Comparison of ENCODE assay signal across 12 cellular contexts in the genomic region with DNA sequence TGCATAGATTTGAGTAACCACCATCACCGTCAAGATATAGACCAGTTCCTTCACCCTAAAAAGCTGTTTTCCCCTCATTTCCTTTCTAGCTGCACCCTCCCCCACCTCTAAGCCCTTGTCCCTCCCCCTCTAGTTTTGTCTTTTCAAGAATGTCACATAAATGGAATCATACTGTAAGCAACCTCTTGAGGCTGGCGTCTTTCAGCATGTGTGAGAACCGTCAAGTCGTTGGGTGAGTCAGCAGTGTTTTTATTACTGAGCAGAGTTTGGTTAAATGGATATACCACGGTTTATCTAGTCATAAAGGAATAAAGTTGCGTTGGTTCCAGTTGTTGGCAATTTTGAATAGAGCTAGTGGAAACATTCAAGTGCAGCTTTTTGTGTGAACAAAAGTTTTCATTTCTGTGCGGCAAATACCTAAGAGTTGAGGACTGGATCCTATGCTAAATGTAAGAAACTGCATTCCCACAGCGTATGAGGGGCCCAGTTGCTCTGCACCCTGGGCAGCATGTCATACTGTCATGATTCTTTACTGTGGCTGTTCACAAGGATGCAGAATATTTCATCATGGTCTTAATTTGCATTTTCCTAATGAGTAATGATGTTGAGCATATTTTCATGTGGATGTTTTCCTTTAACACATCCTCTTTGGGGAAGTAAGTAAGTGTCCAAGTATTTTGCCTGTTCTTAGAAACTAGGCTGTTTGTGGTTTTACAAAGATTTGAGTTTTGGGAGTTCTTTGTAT.
DNase-seq lines count a peak whose midpoint lies in the region; ATAC-seq and TF ChIP-seq lines count a peak whose summit lies in the region.
"Had no signal": no experiment of that assay in that cellular context is flagged by ENCODE, and none has a peak within 500 bp of the region (broad histone marks: within the 10 kb centered on the region; RNA-seq: fewer than 3 reads in every experiment).

No MANE protein-coding gene starts in this region.

- no peaks in the 10 kb centered on the region for H3K9me3 Mint-ChIP-seq in activated CD8-positive, alpha-beta memory T cell treated with anti-CD3 and anti-CD28 coated beads, Interleukin-2, amount 10 ng/mL, durations not matched to agents 7 days and 5 days (ENCODE audit: low read depth)
- H3K9me3 Mint-ChIP-seq in stimulated activated naive CD8-positive, alpha-beta T cell treated with anti-CD3 and anti-CD28 coated beads, Interleukin-15, amount 100 ng/mL, for 72 hours = no peaks in the 10 kb centered on the region

- H3K9me3 ChIP-seq in effector memory CD4-positive, alpha-beta T cell (ENCODE audit: control insufficient read depth, low read length) = no peaks in the 10 kb centered on the region

- H3K27ac Mint-ChIP-seq in activated CD8-positive, alpha-beta memory T cell treated with anti-CD3 and anti-CD28 coated beads, Interleukin-2, amount 10 ng/mL, durations not matched to agents 7 days and 5 days = peak overlapping the region; percentile 93
- peak overlapping the region; percentile 49 to 83 for H3K27ac Mint-ChIP-seq in stimulated activated naive CD8-positive, alpha-beta T cell treated with anti-CD3 and anti-CD28 coated beads, Interleukin-15, amount 100 ng/mL, for 72 hours

- H3K4me3 ChIP-seq in astrocyte of the spinal cord (ENCODE audit: low read depth, low read length) = no peak overlapping the region
- no peak overlapping the region for H3K4me3 ChIP-seq in effector memory CD4-positive, alpha-beta T cell (ENCODE audit: insufficient read depth, low read depth, low read length, poor library complexity, severe bottlenecking)
- H3K4me3 ChIP-seq: SK-N-MC had no signal

- no peaks in the 10 kb centered on the region for H3K36me3 ChIP-seq in effector memory CD4-positive, alpha-beta T cell (ENCODE audit: control insufficient read depth, insufficient read depth, low read length)

- no peak overlapping the region for H3K27ac ChIP-seq in effector memory CD4-positive, alpha-beta T cell (ENCODE audit: insufficient read depth, low read length, poor library complexity, severe bottlenecking)
- H3K27ac ChIP-seq: SK-N-MC had no signal

- TF ChIP-seq CTCF in astrocyte of the spinal cord (IDR thresholded peaks at IDR 0.05; ENCODE audit: low read depth, low read length) = no peak

- peaks cover 94% of the 10 kb centered on the region for H3K4me1 Mint-ChIP-seq in activated CD8-positive, alpha-beta memory T cell treated with anti-CD3 and anti-CD28 coated beads, Interleukin-2, amount 10 ng/mL, durations not matched to agents 7 days and 5 days
- peaks cover 56% of the 10 kb centered on the region for H3K4me1 Mint-ChIP-seq in stimulated activated naive CD8-positive, alpha-beta T cell treated with anti-CD3 and anti-CD28 coated beads, Interleukin-15, amount 100 ng/mL, for 72 hours

- in situ Hi-C loops in astrocyte of the spinal cord (cut with HindIII; ENCODE audit: low sequenced_read_pairs) = no loop called here

- peaks cover 12% of the 10 kb centered on the region for H3K36me3 Mint-ChIP-seq in activated CD8-positive, alpha-beta memory T cell treated with anti-CD3 and anti-CD28 coated beads, Interleukin-2, amount 10 ng/mL, durations not matched to agents 7 days and 5 days

- CTCF ChIA-PET in activated CD8-positive, alpha-beta memory T cell treated with anti-CD3 and anti-CD28 coated beads, Interleukin-2, amount 10 ng/mL, durations not matched to agents 7 days and 5 days (lab: Charles Lee) = interaction anchor here (0.9 to 2.4 kb wide), 4 partner anchors 12 to 277 kb away, joined by 3 to 6 read pairs (median 4); no protein-coding TSS in a partner anchor

- no peaks in the 10 kb centered on the region for H3K27me3 ChIP-seq in effector memory CD4-positive, alpha-beta T cell (replicated peaks; ENCODE audit: control insufficient read depth, insufficient read depth, low read length, poor library complexity, severe bottlenecking)

- peak; percentile 84 for DNase-seq in activated CD8-positive, alpha-beta memory T cell treated with anti-CD3 and anti-CD28 coated beads, Interleukin-2, amount 10 ng/mL, durations not matched to agents 7 days and 5 days
- no peak for DNase-seq in activated CD8-positive, alpha-beta memory T cell treated with anti-CD3 and anti-CD28 coated beads, Interleukin-2, amount 50 U/mL, for 4 hours
- DNase-seq in astrocyte of the spinal cord (ENCODE audit: low read depth, low spot score) (peak; percentile 63), ureter (ENCODE audit: low spot score) (no peak)
- DNase-seq in stimulated activated naive CD8-positive, alpha-beta T cell treated with anti-CD3 and anti-CD28 coated beads, Interleukin-15, amount 100 ng/mL, for 72 hours = peak; percentile 12 to 60
- no peak for DNase-seq in effector memory CD4-positive, alpha-beta T cell
- DNase-seq: DND-41, kidney glomerular epithelial cell, trophoblast cell had no signal

- peak; percentile 67 for ATAC-seq in activated CD8-positive, alpha-beta memory T cell treated with anti-CD3 and anti-CD28 coated beads, Interleukin-2, amount 10 ng/mL, durations not matched to agents 7 days and 5 days
- ATAC-seq in HG03558 (IDR thresholded peaks at IDR 0.05; ENCODE audit: extremely low read depth, unreplicated experiment) (peak; percentile 37), HG02588 (IDR thresholded peaks at IDR 0.05; ENCODE audit: unreplicated experiment) (no peak)
- peak; percentile 69 for ATAC-seq in stimulated activated naive CD8-positive, alpha-beta T cell treated with anti-CD3 and anti-CD28 coated beads, Interleukin-15, amount 100 ng/mL, for 72 hours

- peak overlapping the region; percentile 67 for H3K4me3 Mint-ChIP-seq in activated CD8-positive, alpha-beta memory T cell treated with anti-CD3 and anti-CD28 coated beads, Interleukin-2, amount 10 ng/mL, durations not matched to agents 7 days and 5 days
- H3K4me3 Mint-ChIP-seq in stimulated activated naive CD8-positive, alpha-beta T cell treated with anti-CD3 and anti-CD28 coated beads, Interleukin-15, amount 100 ng/mL, for 72 hours = peak overlapping the region; percentile 24 to 50

- no peaks in the 10 kb centered on the region for H3K4me1 ChIP-seq in effector memory CD4-positive, alpha-beta T cell (ENCODE audit: control insufficient read depth, insufficient read depth, low read length, poor library complexity, severe bottlenecking)

- no peaks in the 10 kb centered on the region for H3K27me3 Mint-ChIP-seq in activated CD8-positive, alpha-beta memory T cell treated with anti-CD3 and anti-CD28 coated beads, Interleukin-2, amount 10 ng/mL, durations not matched to agents 7 days and 5 days
- no peaks in the 10 kb centered on the region for H3K27me3 Mint-ChIP-seq in stimulated activated naive CD8-positive, alpha-beta T cell treated with anti-CD3 and anti-CD28 coated beads, Interleukin-15, amount 100 ng/mL, for 72 hours

Comparison
In these comparisons a context has a peak if more than half of its experiments do, and no peak if none do; other contexts are left out.
1. DNase-seq: peak in activated CD8-positive, alpha-beta memory T cell treated with anti-CD3 and anti-CD28 coated beads, Interleukin-2, amount 10 ng/mL, durations not matched to agents 7 days and 5 days (single experiment), astrocyte of the spinal cord (single experiment) and stimulated activated naive CD8-positive, alpha-beta T cell treated with anti-CD3 and anti-CD28 coated beads, Interleukin-15, amount 100 ng/mL, for 72 hours (2 of 2); none in activated CD8-positive, alpha-beta memory T cell treated with anti-CD3 and anti-CD28 coated beads, Interleukin-2, amount 50 U/mL, for 4 hours (single experiment), effector memory CD4-positive, alpha-beta T cell (0 of 3) and ureter (single experiment).